Comparison of ENCODE assay signal across 1 cellular context in the genomic region with DNA sequence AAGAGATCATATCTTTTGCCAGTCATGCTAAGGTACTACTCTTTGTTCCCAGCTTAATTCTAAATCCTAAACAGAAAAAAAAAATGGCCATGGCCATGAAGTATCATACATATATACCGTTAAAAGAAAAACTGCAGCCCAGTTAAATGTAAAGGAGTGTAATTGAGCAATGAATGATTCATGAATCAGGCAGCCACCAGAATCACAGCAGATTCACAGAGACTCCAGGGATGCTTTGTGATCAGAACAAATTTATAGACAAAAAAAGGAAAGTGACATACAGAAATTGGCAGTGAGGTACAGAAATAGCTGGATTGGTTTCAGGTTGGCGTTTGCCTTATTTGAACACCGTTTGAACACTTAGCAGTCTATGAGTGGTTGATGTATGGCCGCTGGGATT.
TF ChIP-seq lines count a peak whose summit lies in the region.

No MANE protein-coding gene starts in this region.

TF ChIP-seq in GM23338, 12 proteins besides CTCF, POLR2A, EP300 and RAD21 (continued from another document):
- TF ChIP-seq ETS1 (IDR thresholded peaks at IDR 0.05), result no peak
- TF ChIP-seq POLR2AphosphoS5 (IDR thresholded peaks at IDR 0.05; ENCODE audit: low read depth), result no peak
- no peak for TF ChIP-seq JUNB (IDR thresholded peaks at IDR 0.05; ENCODE audit: unreplicated experiment)
- TF ChIP-seq STAT1 (IDR thresholded peaks at IDR 0.05; ENCODE audit: unreplicated experiment), result no peak
